17 cellular contexts compared by ENCODE assay signal in genomic region chr1:11880911-11881748, GRCh38. TPM values are rescaled to one million over a fixed set of nuclear protein-coding genes. Genes with fewer than 3 reads are reported as not detected.
A peak's percentile ranks its signal among the peaks of the same experiment; 100 is the strongest.
DNase-seq lines count a peak whose midpoint lies in the region; ATAC-seq and TF ChIP-seq lines count a peak whose summit lies in the region.
"Had no signal": no experiment of that assay in that cellular context is flagged by ENCODE, and none has a peak within 500 bp of the region (broad histone marks: within the 10 kb centered on the region; RNA-seq: fewer than 3 reads in every experiment).

No MANE protein-coding gene starts in this region.

- peaks cover 2% of the 10 kb centered on the region for H3K27me3 Mint-ChIP-seq in neural crest cell (ENCODE audit: low read depth)
- peaks cover 2% of the 10 kb centered on the region for H3K27me3 Mint-ChIP-seq in activated CD4-positive, alpha-beta T cell treated with anti-CD3 and anti-CD28 coated beads, Interleukin-2, amount 10 ng/mL, durations not matched to agents 7 days and 5 days

- no peaks in the 10 kb centered on the region for H3K36me3 Mint-ChIP-seq in neural crest cell (ENCODE audit: low read depth)
- no peaks in the 10 kb centered on the region for H3K36me3 Mint-ChIP-seq in activated CD4-positive, alpha-beta T cell treated with anti-CD3 and anti-CD28 coated beads, Interleukin-2, amount 10 ng/mL, durations not matched to agents 7 days and 5 days (ENCODE audit: low read depth)
- H3K36me3 Mint-ChIP-seq: natural killer cell treated with Interleukin-12 subunit alpha and Interleukin-12 subunit beta and Interleukin-15 and Interleukin-18, amount 100 ng/mL, for 72 hours had no signal

- peaks cover 9% of the 10 kb centered on the region for H3K27me3 ChIP-seq in PC-3 (ENCODE audit: low read length)

- H3K9me3 ChIP-seq in PC-3 (ENCODE audit: low read length), result no peaks in the 10 kb centered on the region
- H3K9me3 ChIP-seq: SJSA1 had no signal

- no peaks in the 10 kb centered on the region for H3K9me3 Mint-ChIP-seq in neural crest cell
- H3K9me3 Mint-ChIP-seq in activated CD4-positive, alpha-beta T cell treated with anti-CD3 and anti-CD28 coated beads, Interleukin-2, amount 10 ng/mL, durations not matched to agents 7 days and 5 days, result no peaks in the 10 kb centered on the region
- H3K9me3 Mint-ChIP-seq: natural killer cell treated with Interleukin-12 subunit alpha and Interleukin-12 subunit beta and Interleukin-15 and Interleukin-18, amount 100 ng/mL, for 72 hours had no signal

- H3K4me3 ChIP-seq in PC-3 (ENCODE audit: low read length), result no peak overlapping the region
- H3K4me3 ChIP-seq: SJSA1 had no signal

- no peaks in the 10 kb centered on the region for H3K79me2 ChIP-seq in PC-3 (ENCODE audit: low read length)

- H3K9ac ChIP-seq in PC-3 (ENCODE audit: low read length), result no peak overlapping the region

- no TSS peak for BruUV-seq in PC-3 (replicated peaks; lab: Mats Ljungman, UMichigan)

- CTCF ChIA-PET in PC-3 (lab: Charles Lee), result no interaction called here
- CTCF ChIA-PET in activated CD4-positive, alpha-beta T cell treated with anti-CD3 and anti-CD28 coated beads, Interleukin-2, amount 10 ng/mL, durations not matched to agents 7 days and 5 days (lab: Charles Lee), result interaction anchor here (0.6 to 1.9 kb wide), 5 partner anchors 27 to 88 kb away, joined by 3 to 4 read pairs (median 3); no protein-coding TSS in a partner anchor

- no peak overlapping the region for H3K27ac ChIP-seq in PC-3 (ENCODE audit: low read length)
- H3K27ac ChIP-seq: SJSA1 had no signal

- DNase-seq in COLO829 (ENCODE audit: low spot score) (peak; percentile 68), PC-3 (no peak), Right ventricle myocardium inferior (ENCODE audit: missing footprints) (peak; percentile 91), neural crest cell (ENCODE audit: low read depth, low spot score) (no peak), EL (no peak), T-helper 2 cell (no peak)
- no peak for DNase-seq in activated CD4-positive, alpha-beta T cell treated with anti-CD3 and anti-CD28 coated beads, Interleukin-2, amount 50 U/mL, for 48 hours
- DNase-seq in activated CD4-positive, alpha-beta T cell treated with anti-CD3 and anti-CD28 coated beads, Interleukin-2, amount 10 ng/mL, durations not matched to agents 7 days and 5 days, result no peak
- DNase-seq: activated CD4-positive, CD25-positive, alpha-beta regulatory T cell; activated T-cell treated with anti-CD3 and anti-CD28 coated beads, Interleukin-2, amount 50 U/mL, for 1 hour; cortex of kidney; stimulated activated CD4-positive, alpha-beta T cell treated with anti-CD3 and anti-CD28 coated beads, Interleukin-15, amount 100 ng/mL, for 24 hours; stimulated activated CD8-positive, alpha-beta memory T cell treated with anti-CD3 and anti-CD28 coated beads, Interleukin-4, amount 100 ng/mL, for 48 hours had no signal

- intact Hi-C loops in PC-3 (cut with micrococcal nuclease), result no loop called here
- intact Hi-C loops in Right ventricle myocardium inferior (cut with DNase I), result loop anchor here (5.0 kb wide), 1 partner anchor 89 kb away; no protein-coding TSS in a partner anchor

- no peaks in the 10 kb centered on the region for H3K4me1 ChIP-seq in PC-3 (ENCODE audit: insufficient read depth, low read length)
- H3K4me1 ChIP-seq: SJSA1 had no signal

- TF ChIP-seq CTCF in PC-3 (conservative IDR thresholded peaks at IDR 0.05; ENCODE audit: low read depth, low read length) (no peak), neural crest cell (conservative IDR thresholded peaks at IDR 0.05) (no peak)

- no peak overlapping the region for H3K4me2 ChIP-seq in PC-3 (ENCODE audit: low read length)

- ATAC-seq in PC-3, result peak; percentile 47
- peak; percentile 86 for ATAC-seq in Right ventricle myocardium inferior

- POLR2A ChIA-PET in PC-3 (lab: Charles Lee; ENCODE audit: unreplicated experiment), result no interaction called here
- POLR2A ChIA-PET in activated CD4-positive, alpha-beta T cell treated with anti-CD3 and anti-CD28 coated beads, Interleukin-2, amount 10 ng/mL, durations not matched to agents 7 days and 5 days (lab: Charles Lee), result no interaction called here

- peak overlapping the region; percentile 38 for H3K27ac Mint-ChIP-seq in neural crest cell (ENCODE audit: unreplicated experiment)
- H3K27ac Mint-ChIP-seq in activated CD4-positive, alpha-beta T cell treated with anti-CD3 and anti-CD28 coated beads, Interleukin-2, amount 10 ng/mL, durations not matched to agents 7 days and 5 days, result no peak overlapping the region
- H3K27ac Mint-ChIP-seq: natural killer cell treated with Interleukin-12 subunit alpha and Interleukin-12 subunit beta and Interleukin-15 and Interleukin-18, amount 100 ng/mL, for 72 hours had no signal

- H3K4me1 Mint-ChIP-seq in neural crest cell, result peaks cover 16% of the 10 kb centered on the region
- no peaks in the 10 kb centered on the region for H3K4me1 Mint-ChIP-seq in activated CD4-positive, alpha-beta T cell treated with anti-CD3 and anti-CD28 coated beads, Interleukin-2, amount 10 ng/mL, durations not matched to agents 7 days and 5 days

- no peak overlapping the region for H2AFZ ChIP-seq in PC-3 (ENCODE audit: low read length)

- no peaks in the 10 kb centered on the region for H4K20me1 ChIP-seq in PC-3 (ENCODE audit: low read length)

- H3F3A ChIP-seq in PC-3 (ENCODE audit: low read length, unreplicated experiment), result no peaks in the 10 kb centered on the region

- no peak overlapping the region for H3K4me3 Mint-ChIP-seq in neural crest cell
- H3K4me3 Mint-ChIP-seq in activated CD4-positive, alpha-beta T cell treated with anti-CD3 and anti-CD28 coated beads, Interleukin-2, amount 10 ng/mL, durations not matched to agents 7 days and 5 days, result no peak overlapping the region
- H3K4me3 Mint-ChIP-seq: natural killer cell treated with Interleukin-12 subunit alpha and Interleukin-12 subunit beta and Interleukin-15 and Interleukin-18, amount 100 ng/mL, for 72 hours had no signal

- H3K36me3 ChIP-seq in PC-3 (ENCODE audit: low read depth, low read length), result no peaks in the 10 kb centered on the region
- H3K36me3 ChIP-seq: SJSA1 had no signal

- H3K9me2 ChIP-seq in PC-3 (replicated peaks; ENCODE audit: low read length), result no peaks in the 10 kb centered on the region

RNA-seq across cellular contexts. Expression of gene NPPB, which starts 22.4 kb away (rescaled TPM):
- not detected in 2 replicates for total RNA-seq in PC-3 (2014; rRNA removed)
- total RNA-seq in Right ventricle myocardium inferior, result 5.1 TPM
- not detected in 2 replicates for total RNA-seq in neural crest cell
- total RNA-seq in activated CD4-positive, alpha-beta T cell treated with anti-CD3 and anti-CD28 coated beads, Interleukin-2, amount 10 ng/mL, durations not matched to agents 7 days and 5 days, result not detected
- total RNA-seq: H4; natural killer cell treated with Interleukin-12 subunit alpha and Interleukin-12 subunit beta and Interleukin-15 and Interleukin-18, amount 100 ng/mL, for 72 hours; NCI-H460 had no signal

RNA-seq across cellular contexts. Expression of gene NPPA, which starts 33.5 kb away (rescaled TPM):
- total RNA-seq in PC-3 (2014; rRNA removed) (not detected in 2 replicates), Right ventricle myocardium inferior (8.2 TPM), neural crest cell (not detected in 2 replicates)
- total RNA-seq in activated CD4-positive, alpha-beta T cell treated with anti-CD3 and anti-CD28 coated beads, Interleukin-2, amount 10 ng/mL, durations not matched to agents 7 days and 5 days, result not detected
- total RNA-seq: H4; natural killer cell treated with Interleukin-12 subunit alpha and Interleukin-12 subunit beta and Interleukin-15 and Interleukin-18, amount 100 ng/mL, for 72 hours; NCI-H460; SJSA1 had no signal

RNA-seq across cellular contexts. Expression of gene KIAA2013, which starts 45.1 kb away (rescaled TPM):
- total RNA-seq in PC-3 (2014; rRNA removed), result 78.1 and 89.2 TPM in 2 replicates
- total RNA-seq in Right ventricle myocardium inferior, result 32.5 TPM
- 35.0 and 39.4 TPM in 2 replicates for total RNA-seq in neural crest cell
- total RNA-seq in activated CD4-positive, alpha-beta T cell treated with anti-CD3 and anti-CD28 coated beads, Interleukin-2, amount 10 ng/mL, durations not matched to agents 7 days and 5 days, result 10 to 100 TPM; 35.1 to 36.8 TPM

RNA-seq across cellular contexts. Expression of gene PLOD1, which starts 53.4 kb away (rescaled TPM):
- total RNA-seq in PC-3 (2014; rRNA removed), result 179 and 216 TPM in 2 replicates
- 70.4 TPM for total RNA-seq in Right ventricle myocardium inferior
- total RNA-seq in neural crest cell, result 58.7 and 62.6 TPM in 2 replicates
- total RNA-seq in activated CD4-positive, alpha-beta T cell treated with anti-CD3 and anti-CD28 coated beads, Interleukin-2, amount 10 ng/mL, durations not matched to agents 7 days and 5 days, result 10 to 100 TPM; 10.5 to 11.1 TPM

Comparison
In these comparisons a context has a peak if more than half of its experiments do, and no peak if none do; other contexts are left out.
1. DNase-seq: peak in COLO829 (single experiment) and Right ventricle myocardium inferior (single experiment); none in PC-3 (single experiment), neural crest cell (single experiment), activated CD4-positive, alpha-beta T cell treated with anti-CD3 and anti-CD28 coated beads, Interleukin-2, amount 50 U/mL, for 48 hours (0 of 2), EL (single experiment), activated CD4-positive, alpha-beta T cell treated with anti-CD3 and anti-CD28 coated beads, Interleukin-2, amount 10 ng/mL, durations not matched to agents 7 days and 5 days (single experiment) and T-helper 2 cell (0 of 5).